8 cellular contexts compared by ENCODE assay signal in genomic region chr14:70359076-70359424, GRCh38. TPM values are rescaled to one million over a fixed set of nuclear protein-coding genes. Genes with fewer than 3 reads are reported as not detected.
DNase-seq lines count a peak whose midpoint lies in the region; ATAC-seq and TF ChIP-seq lines count a peak whose summit lies in the region.

No MANE protein-coding gene starts in this region.

- H3K27ac Mint-ChIP-seq in T-helper 1 cell treated with Interleukin-12 subunit alpha and Interleukin-12 subunit beta and Interleukin-4 antibody, amounts not matched to agents 30 μg/mL and 1 μg/mL, for 36 hours, result peak overlapping the region; percentile 86

- H3K9me3 ChIP-seq in HUES48 (ENCODE audit: control insufficient read depth, insufficient read depth, low read length), result no peaks in the 10 kb centered on the region
- no peaks in the 10 kb centered on the region for H3K9me3 ChIP-seq in breast epithelium
- no peaks in the 10 kb centered on the region for H3K9me3 ChIP-seq in mononuclear cell (ENCODE audit: low read depth, low read length)

- no peak for TF ChIP-seq CTCF in breast epithelium (IDR thresholded peaks at IDR 0.05)

- no peak for ATAC-seq in GM19463 (IDR thresholded peaks at IDR 0.05; ENCODE audit: unreplicated experiment)

- intact Hi-C loops in breast epithelium (cut with DNase I; ENCODE audit: low total_unique reads), result no loop called here

- peak overlapping the region; percentile 79 for H3K9ac ChIP-seq in HUES48 (ENCODE audit: low read depth, low read length)

- peak overlapping the region; percentile 87 for H3K27ac ChIP-seq in HUES48 (ENCODE audit: low read depth, low read length)
- peak overlapping the region; percentile 86 to 91 for H3K27ac ChIP-seq in breast epithelium

- peaks cover 31% of the 10 kb centered on the region for H3K4me1 Mint-ChIP-seq in T-helper 1 cell treated with Interleukin-12 subunit alpha and Interleukin-12 subunit beta and Interleukin-4 antibody, amounts not matched to agents 30 μg/mL and 1 μg/mL, for 36 hours (ENCODE audit: low read depth)

- peaks cover 17% of the 10 kb centered on the region for H3K9me3 Mint-ChIP-seq in T-helper 1 cell treated with Interleukin-12 subunit alpha and Interleukin-12 subunit beta and Interleukin-4 antibody, amounts not matched to agents 30 μg/mL and 1 μg/mL, for 36 hours

- no peaks in the 10 kb centered on the region for H3K4me1 ChIP-seq in HUES48 (ENCODE audit: control insufficient read depth, insufficient read depth, low read length)
- H3K4me1 ChIP-seq in breast epithelium, result no peaks in the 10 kb centered on the region
- H3K4me1 ChIP-seq in mononuclear cell (ENCODE audit: insufficient read depth, low read length), result peaks cover 15% of the 10 kb centered on the region

- DNase-seq in T-helper 1 cell (no peak), breast epithelium (ENCODE audit: low spot score in 2 of 2) (peak in 1 of 2 donors; percentile 19), NCI-H2107 (lab: John Stamatoyannopoulos, UW) (no peak), COR-L47 (lab: John Stamatoyannopoulos, UW) (no peak)

- peak overlapping the region; percentile 98 for H3K4me3 Mint-ChIP-seq in T-helper 1 cell treated with Interleukin-12 subunit alpha and Interleukin-12 subunit beta and Interleukin-4 antibody, amounts not matched to agents 30 μg/mL and 1 μg/mL, for 36 hours

- H3K4me3 ChIP-seq in HUES48 (ENCODE audit: low read depth, low read length) (peak overlapping the region; percentile 91), breast epithelium (peak overlapping the region; percentile 72 to 75 (median 73)), mononuclear cell (ENCODE audit: low read length) (peak overlapping the region; percentile 89)

- H3K36me3 Mint-ChIP-seq in T-helper 1 cell treated with Interleukin-12 subunit alpha and Interleukin-12 subunit beta and Interleukin-4 antibody, amounts not matched to agents 30 μg/mL and 1 μg/mL, for 36 hours (ENCODE audit: low read depth), result peaks cover 20% of the 10 kb centered on the region

- no peaks in the 10 kb centered on the region for H3K36me3 ChIP-seq in HUES48 (ENCODE audit: control insufficient read depth, insufficient read depth, low read length)
- no peaks in the 10 kb centered on the region for H3K36me3 ChIP-seq in breast epithelium

- peaks cover 10% of the 10 kb centered on the region for H3K27me3 Mint-ChIP-seq in T-helper 1 cell treated with Interleukin-12 subunit alpha and Interleukin-12 subunit beta and Interleukin-4 antibody, amounts not matched to agents 30 μg/mL and 1 μg/mL, for 36 hours (ENCODE audit: low read depth)

- H3K27me3 ChIP-seq in HUES48 (ENCODE audit: control insufficient read depth, insufficient read depth, low read length) (no peaks in the 10 kb centered on the region), breast epithelium (no peaks in the 10 kb centered on the region), mononuclear cell (ENCODE audit: insufficient read depth, low read length) (peaks cover 9% of the 10 kb centered on the region)

- no peak for TF ChIP-seq POLR2A in breast epithelium (IDR thresholded peaks at IDR 0.05)

RNA-seq across cellular contexts. Expression of gene COX16, which starts 0.4 kb away (rescaled TPM):
- 10 to 100 TPM; 22.2 to 26.2 (median 25.2) TPM for total RNA-seq in breast epithelium
- total RNA-seq in mononuclear cell, result 15.5 TPM

RNA-seq across cellular contexts. Expression of gene SYNJ2BP, which starts 57.8 kb away (rescaled TPM):
- total RNA-seq in breast epithelium, result 10 to 100 TPM; 14.2 to 26.2 (median 19.3) TPM
- total RNA-seq in mononuclear cell, result 7.3 TPM
